In genomic region chr17:49834118-49834743, GRCh38 we compare ENCODE assay signal across 1 cellular context.
TF ChIP-seq lines count a peak whose summit lies in the region.

No MANE protein-coding gene starts in this region.

TF ChIP-seq in HepG2, 621 proteins besides CTCF, POLR2A, EP300 and RAD21:
- no peak for TF ChIP-seq ZBED4 (CRISPR knock-in tag; IDR thresholded peaks at IDR 0.05; ENCODE audit: borderline replicate concordance)
- TF ChIP-seq POLR2G (IDR thresholded peaks at IDR 0.05; ENCODE audit: low read depth, low read length) = 0 out of 2 replicates have a peak, but pooled peaks have one; percentile 14
- no peak for TF ChIP-seq ELK4 (CRISPR knock-in tag; IDR thresholded peaks at IDR 0.05; ENCODE audit: borderline replicate concordance)
